ENCODE assay signal across 8 cellular contexts in genomic region chr15:41881925-41882688, GRCh38. TPM values are rescaled to one million over a fixed set of nuclear protein-coding genes. Genes with fewer than 3 reads are reported as not detected.
DNase-seq lines count a peak whose midpoint lies in the region; ATAC-seq and TF ChIP-seq lines count a peak whose summit lies in the region.

No MANE protein-coding gene starts in this region.

- no peak overlapping the region for H3K27ac Mint-ChIP-seq in activated T-helper 1 cell treated with anti-CD3 and anti-CD28 coated beads, Interleukin-12 subunit alpha, Interleukin-12 subunit beta, Interleukin-2, Interleukin-4 antibody, amounts not matched to agents 30 ng/mL and 10 ng/mL and 1 ng/mL, durations not matched to agents 14 hours and 24 hours and 36 hours

- H3K4me3 Mint-ChIP-seq in activated T-helper 1 cell treated with anti-CD3 and anti-CD28 coated beads, Interleukin-12 subunit alpha, Interleukin-12 subunit beta, Interleukin-2, Interleukin-4 antibody, amounts not matched to agents 30 ng/mL and 10 ng/mL and 1 ng/mL, durations not matched to agents 14 hours and 24 hours and 36 hours: no peak overlapping the region

- TF ChIP-seq POLR2A in gastrocnemius medialis (IDR thresholded peaks at IDR 0.05): no peak

- peaks cover 3 to 7% of the 10 kb centered on the region in 2 donors for H3K4me1 ChIP-seq in gastrocnemius medialis

- in situ Hi-C loops in brain microvascular endothelial cell (cut with HindIII; ENCODE audit: low pct_ligation_motif_present, low sequenced_read_pairs) (no loop called here), gastrocnemius medialis (cut with MboI; ENCODE audit: low sequenced_read_pairs in 4 of 4) (no loop called here)

- H3K36me3 ChIP-seq in brain microvascular endothelial cell (replicated peaks) (no peaks in the 10 kb centered on the region), gastrocnemius medialis (no peaks in the 10 kb centered on the region)

- intact Hi-C loops in gastrocnemius medialis (cut with DNase I; ENCODE audit: low total_unique reads): no loop called here
- intact Hi-C loops in activated T-helper 1 cell treated with anti-CD3 and anti-CD28 coated beads, Interleukin-12 subunit alpha, Interleukin-12 subunit beta, Interleukin-2, Interleukin-4 antibody, amounts not matched to agents 30 ng/mL and 10 ng/mL and 1 ng/mL, durations not matched to agents 14 hours and 24 hours and 36 hours (cut with micrococcal nuclease): no loop called here

- no peak overlapping the region for H3K27ac ChIP-seq in brain microvascular endothelial cell
- H3K27ac ChIP-seq in gastrocnemius medialis: no peak overlapping the region

- H3K9me3 ChIP-seq in gastrocnemius medialis: no peaks in the 10 kb centered on the region

- H3K36me3 Mint-ChIP-seq in activated T-helper 1 cell treated with anti-CD3 and anti-CD28 coated beads, Interleukin-12 subunit alpha, Interleukin-12 subunit beta, Interleukin-2, Interleukin-4 antibody, amounts not matched to agents 30 ng/mL and 10 ng/mL and 1 ng/mL, durations not matched to agents 14 hours and 24 hours and 36 hours (ENCODE audit: low read depth): peaks cover 2% of the 10 kb centered on the region

- TF ChIP-seq EP300 in Ishikawa (IDR thresholded peaks at IDR 0.05; ENCODE audit: borderline replicate concordance): no peak

- ATAC-seq in gastrocnemius medialis (peak in 1 of 2 donors; percentile 30), HG03342 (IDR thresholded peaks at IDR 0.05; ENCODE audit: unreplicated experiment) (no peak)

- H3K4me3 ChIP-seq in brain microvascular endothelial cell (ENCODE audit: low read depth, low read length) (peak overlapping the region; percentile 3), gastrocnemius medialis (peak overlapping the region; percentile 34 to 46 (median 40))

- H3K27me3 Mint-ChIP-seq in activated T-helper 1 cell treated with anti-CD3 and anti-CD28 coated beads, Interleukin-12 subunit alpha, Interleukin-12 subunit beta, Interleukin-2, Interleukin-4 antibody, amounts not matched to agents 30 ng/mL and 10 ng/mL and 1 ng/mL, durations not matched to agents 14 hours and 24 hours and 36 hours (ENCODE audit: insufficient read depth): peaks cover 12% of the 10 kb centered on the region

- no peaks in the 10 kb centered on the region for H3K9me3 Mint-ChIP-seq in activated T-helper 1 cell treated with anti-CD3 and anti-CD28 coated beads, Interleukin-12 subunit alpha, Interleukin-12 subunit beta, Interleukin-2, Interleukin-4 antibody, amounts not matched to agents 30 ng/mL and 10 ng/mL and 1 ng/mL, durations not matched to agents 14 hours and 24 hours and 36 hours

- peaks cover 5% of the 10 kb centered on the region for H3K4me1 Mint-ChIP-seq in activated T-helper 1 cell treated with anti-CD3 and anti-CD28 coated beads, Interleukin-12 subunit alpha, Interleukin-12 subunit beta, Interleukin-2, Interleukin-4 antibody, amounts not matched to agents 30 ng/mL and 10 ng/mL and 1 ng/mL, durations not matched to agents 14 hours and 24 hours and 36 hours (ENCODE audit: low read depth)

- TF ChIP-seq CTCF in brain microvascular endothelial cell (IDR thresholded peaks at IDR 0.05; ENCODE audit: low read depth, low read length, missing control alignments): no peak
- TF ChIP-seq CTCF in gastrocnemius medialis (IDR thresholded peaks at IDR 0.05 in 4 of 5, conservative IDR thresholded peaks at IDR 0.05 in 1 of 5): no peak

- TF ChIP-seq RAD21 in Ishikawa (IDR thresholded peaks at IDR 0.05; ENCODE audit: low read depth): no peak

- H3K27me3 ChIP-seq in brain microvascular endothelial cell (replicated peaks) (no peaks in the 10 kb centered on the region), gastrocnemius medialis (no peaks in the 10 kb centered on the region)

- DNase-seq in brain microvascular endothelial cell (no peak), iPS-NIHi11 (ENCODE audit: low spot score) (peak; percentile 83), gastrocnemius medialis (no peak), NCI-H1417 (lab: John Stamatoyannopoulos, UW) (no peak), NCI-H510A treated with DMSO at 0.1 percent for 48 hours (lab: John Stamatoyannopoulos, UW) (no peak)
- DNase-seq in activated T-helper 1 cell treated with anti-CD3 and anti-CD28 coated beads, Interleukin-12 subunit alpha, Interleukin-12 subunit beta, Interleukin-2, Interleukin-4 antibody, amounts not matched to agents 30 ng/mL and 10 ng/mL and 1 ng/mL, durations not matched to agents 14 hours and 24 hours and 36 hours (ENCODE audit: low spot score): no peak

TF ChIP-seq in Ishikawa, 13 proteins besides CTCF, POLR2A, EP300 and RAD21:
- peak; percentile 85 for TF ChIP-seq MAX (IDR thresholded peaks at IDR 0.05)
- TF ChIP-seq CREB1 (IDR thresholded peaks at IDR 0.05; ENCODE audit: low read depth): no peak

RNA-seq across cellular contexts. Expression of gene SPTBN5, which starts 11.7 kb away (rescaled TPM):
- total RNA-seq in gastrocnemius medialis: under 1 TPM in 3 of 4 donors, not detected in 1; 0.03 to 0.05 (median 0.04) TPM
- total RNA-seq in activated T-helper 1 cell treated with anti-CD3 and anti-CD28 coated beads, Interleukin-12 subunit alpha, Interleukin-12 subunit beta, Interleukin-2, Interleukin-4 antibody, amounts not matched to agents 30 ng/mL and 10 ng/mL and 1 ng/mL, durations not matched to agents 14 hours and 24 hours and 36 hours: 1.2 and 1.9 TPM in 2 replicates

RNA-seq across cellular contexts. Expression of gene PLA2G4B, which starts 43.5 kb away (rescaled TPM):
- 10 to 100 TPM in 1 of 4 donors, under 1 TPM in 1, not detected in 2; 0.13 to 11.5 TPM for total RNA-seq in gastrocnemius medialis
- 6.0 and 6.7 TPM in 2 replicates for total RNA-seq in activated T-helper 1 cell treated with anti-CD3 and anti-CD28 coated beads, Interleukin-12 subunit alpha, Interleukin-12 subunit beta, Interleukin-2, Interleukin-4 antibody, amounts not matched to agents 30 ng/mL and 10 ng/mL and 1 ng/mL, durations not matched to agents 14 hours and 24 hours and 36 hours

RNA-seq across cellular contexts. Expression of gene JMJD7, which starts 54.2 kb away (rescaled TPM):
- total RNA-seq in gastrocnemius medialis: 1 to 10 TPM; 1.7 to 7.6 (median 3.9) TPM
- 14.2 and 17.8 TPM in 2 replicates for total RNA-seq in activated T-helper 1 cell treated with anti-CD3 and anti-CD28 coated beads, Interleukin-12 subunit alpha, Interleukin-12 subunit beta, Interleukin-2, Interleukin-4 antibody, amounts not matched to agents 30 ng/mL and 10 ng/mL and 1 ng/mL, durations not matched to agents 14 hours and 24 hours and 36 hours
